In genomic region chr11:2180775-2181370, GRCh38 we compare ENCODE assay signal across 20 cellular contexts. TPM values are rescaled to one million over a fixed set of nuclear protein-coding genes. Genes with fewer than 3 reads are reported as not detected.
A peak's percentile ranks its signal among the peaks of the same experiment; 100 is the strongest.
DNase-seq lines count a peak whose midpoint lies in the region; ATAC-seq, FAIRE-seq and TF ChIP-seq lines count a peak whose summit lies in the region.
"Had no signal": no experiment of that assay in that cellular context is flagged by ENCODE, and none has a peak within 500 bp of the region (broad histone marks: within the 10 kb centered on the region; RNA-seq: fewer than 3 reads in every experiment).

No MANE protein-coding gene starts in this region.

- H3K9ac ChIP-seq in PC-3 (ENCODE audit: low read length), result peak overlapping the region; percentile 83

- H4K20me1 ChIP-seq in PC-3 (ENCODE audit: low read length), result no peaks in the 10 kb centered on the region

- peak overlapping the region; percentile 72 for H2AFZ ChIP-seq in PC-3 (ENCODE audit: low read length)
- H2AFZ ChIP-seq: GM23338 had no signal

- TF ChIP-seq CTCF in A549 (IDR thresholded peaks at IDR 0.05) (no peak), PC-3 (conservative IDR thresholded peaks at IDR 0.05; ENCODE audit: low read depth, low read length) (no peak)

- H3K36me3 ChIP-seq in PC-3 (ENCODE audit: low read depth, low read length), result no peaks in the 10 kb centered on the region
- no peaks in the 10 kb centered on the region for H3K36me3 ChIP-seq in H7 (replicated peaks; ENCODE audit: control insufficient read depth, insufficient read depth, low read length)

- H3K4me3 Mint-ChIP-seq in stimulated activated naive CD8-positive, alpha-beta T cell treated with anti-CD3 and anti-CD28 coated beads, Interleukin-15, amount 100 ng/mL, for 72 hours, result no peak overlapping the region
- H3K4me3 Mint-ChIP-seq: CD4-positive, alpha-beta memory T cell; GM23338 had no signal

- no peak for FAIRE-seq in A549 (lab: Jason Lieb, UNC)
- FAIRE-seq: D721Med, RCC 7860 had no signal

- H3K27me3 Mint-ChIP-seq in stimulated activated naive CD8-positive, alpha-beta T cell treated with anti-CD3 and anti-CD28 coated beads, Interleukin-15, amount 100 ng/mL, for 72 hours, result peaks cover 8% of the 10 kb centered on the region

- H3K4me2 ChIP-seq in A549, result peak overlapping the region; percentile 36; the same call in 2 of the 3 replicates
- peak overlapping the region; percentile 72 for H3K4me2 ChIP-seq in PC-3 (ENCODE audit: low read length)
- H3K4me2 ChIP-seq: GM23338 had no signal

- POLR2A ChIA-PET in A549 (lab: Yijun Ruan, JAX) (no interaction called here), PC-3 (lab: Charles Lee; ENCODE audit: unreplicated experiment) (no interaction called here)

- no peak overlapping the region for H3K4me3 ChIP-seq in A549
- no peak overlapping the region for H3K4me3 ChIP-seq in PC-3 (ENCODE audit: low read length)
- no peak overlapping the region for H3K4me3 ChIP-seq in H7 (ENCODE audit: insufficient read depth, low read depth, low read length)
- H3K4me3 ChIP-seq: GM23338 had no signal

- TF ChIP-seq POLR2A in A549 (IDR thresholded peaks at IDR 0.05; ENCODE audit: low read length), result no peak

- H3K27ac ChIP-seq in A549, result peak overlapping the region; percentile 47 to 75; a peak in 3 of 6 replicates
- H3K27ac ChIP-seq in PC-3 (ENCODE audit: low read length), result peak overlapping the region; percentile 91

- H3K9me3 Mint-ChIP-seq in stimulated activated naive CD8-positive, alpha-beta T cell treated with anti-CD3 and anti-CD28 coated beads, Interleukin-15, amount 100 ng/mL, for 72 hours, result no peaks in the 10 kb centered on the region
- H3K9me3 Mint-ChIP-seq: CD4-positive, alpha-beta memory T cell; GM23338 had no signal

- H3K79me2 ChIP-seq in PC-3 (ENCODE audit: low read length), result 0 out of 2 replicates have a peak, but pooled peaks cover 7% of the 10 kb centered on the region

- TF ChIP-seq RAD21 in A549 (conservative IDR thresholded peaks at IDR 0.05 in 1 of 2, IDR thresholded peaks at IDR 0.05 in 1 of 2), result no peak

- H3F3A ChIP-seq in PC-3 (ENCODE audit: low read length, unreplicated experiment), result no peaks in the 10 kb centered on the region

- ATAC-seq in A549 (no peak), PC-3 (peak; percentile 56), esophagus mucosa (peak; percentile 21), GM18907 (IDR thresholded peaks at IDR 0.05; ENCODE audit: unreplicated experiment) (no peak)
- ATAC-seq in stimulated activated naive CD8-positive, alpha-beta T cell treated with anti-CD3 and anti-CD28 coated beads, Interleukin-15, amount 100 ng/mL, for 72 hours, result no peak
- ATAC-seq: GM23338 had no signal

- no peak overlapping the region for H3K27ac Mint-ChIP-seq in stimulated activated naive CD8-positive, alpha-beta T cell treated with anti-CD3 and anti-CD28 coated beads, Interleukin-15, amount 100 ng/mL, for 72 hours
- H3K27ac Mint-ChIP-seq: CD4-positive, alpha-beta memory T cell; GM23338 had no signal

- CTCF ChIA-PET in A549 (lab: Yijun Ruan, JAX), result interaction anchor here (1.0 to 4.1 kb wide), 5 partner anchors 13 to 317 kb away, joined by 3 to 22 read pairs (median 4); no protein-coding TSS in a partner anchor
- CTCF ChIA-PET in PC-3 (lab: Charles Lee), result no interaction called here

- H3K9me2 ChIP-seq in PC-3 (replicated peaks; ENCODE audit: low read length), result no peaks in the 10 kb centered on the region

- H3K4me1 Mint-ChIP-seq in stimulated activated naive CD8-positive, alpha-beta T cell treated with anti-CD3 and anti-CD28 coated beads, Interleukin-15, amount 100 ng/mL, for 72 hours, result no peaks in the 10 kb centered on the region
- H3K4me1 Mint-ChIP-seq: GM23338 had no signal

- BruUV-seq in PC-3 (replicated peaks; lab: Mats Ljungman, UMichigan), result no TSS peak

- 44% methylated on average over 8 of the region's 11 CpGs for WGBS in A549 (ENCODE audit: missing lambda C conversion rate)

- TF ChIP-seq EP300 in A549 (IDR thresholded peaks at IDR 0.05), result no peak

- no peaks in the 10 kb centered on the region for H3K9me3 ChIP-seq in A549
- H3K9me3 ChIP-seq in PC-3 (ENCODE audit: low read length), result no peaks in the 10 kb centered on the region

- intact Hi-C loops in PC-3 (cut with micrococcal nuclease), result loop anchor here (5.0 kb wide), 1 partner anchor 221 kb away; the partner anchor contains the start of gene TSSC4

- DNase-seq in A549 (ENCODE audit: low read depth in 1 of 2, low spot score in 1 of 2) (no peak), HCEC 1CT (peak; percentile 37), PC-3 (peak; percentile 94), H7 (no peak)
- no peak for DNase-seq in effector CD8-positive, alpha-beta T cell (lab: John Stamatoyannopoulos, UW)
- DNase-seq in stimulated activated naive CD8-positive, alpha-beta T cell treated with anti-CD3 and anti-CD28 coated beads, Interleukin-15, amount 100 ng/mL, for 72 hours, result no peak
- DNase-seq: ACHN; CD4-positive, alpha-beta memory T cell; DMS79 treated with DMSO at 0.1 percent for 48 hours; NCI-H1048; NCI-H1694; NCI-H446 treated with DMSO at 0.1 percent for 48 hours; NCI-H748 treated with DMSO at 0.1 percent for 48 hours; SIG-M5 had no signal

- H3K4me1 ChIP-seq in A549 (peaks cover 24% of the 10 kb centered on the region), PC-3 (ENCODE audit: insufficient read depth, low read length) (peaks cover 60% of the 10 kb centered on the region)

- H3K27me3 ChIP-seq in PC-3 (ENCODE audit: low read length), result no peaks in the 10 kb centered on the region
- H3K27me3 ChIP-seq in H7 (ENCODE audit: control insufficient read depth, insufficient read depth, low read length), result no peaks in the 10 kb centered on the region

TF ChIP-seq in A549, 52 proteins besides CTCF, POLR2A, EP300 and RAD21:
- TF ChIP-seq CEBPB (IDR thresholded peaks at IDR 0.05), result no peak
- TF ChIP-seq KDM5A (IDR thresholded peaks at IDR 0.05), result no peak
- no peak for TF ChIP-seq FOSL2 (IDR thresholded peaks at IDR 0.05)
- TF ChIP-seq FOSL2 (CRISPR knock-in tag; IDR thresholded peaks at IDR 0.05), result peak; percentile 14; the same call in 1 of the 2 replicates

RNA-seq across cellular contexts. Expression of gene TH, which starts 9.3 kb away (rescaled TPM):
- not detected in 2 replicates for polyA plus RNA-seq in A549 (2011; rRNA removed)
- polyA plus RNA-seq in A549 (2012; cell fraction: cytosol; rRNA removed), result 0.04 TPM in 2 replicates
- 0.05 and 0.06 TPM in 2 replicates for polyA plus RNA-seq in A549 (2012; cell fraction: nucleus; rRNA removed)
- not detected in 3 replicates for polyA plus RNA-seq in A549 (2017; fragmentation: RNase III; extraction: RNeasy Plus Mini Kit Qiagen cat#74134 plus additional on column Dnase treatment)
- polyA minus RNA-seq in A549 (2011; rRNA and poly(A)+ RNA removed), result 0.15 TPM in 1 of 2 replicates, not detected in the other
- total RNA-seq in PC-3 (2014; rRNA removed), result 8.3 and 11.2 TPM in 2 replicates
- 0.40 TPM for total RNA-seq in esophagus mucosa
- not detected in 2 replicates for total RNA-seq in H7 (2014; rRNA removed; shearing (Covaris generic))
- total RNA-seq: CD4-positive, alpha-beta memory T cell; GM23338 had no signal
- polyA plus RNA-seq: CD4-positive, alpha-beta memory T cell had no signal

RNA-seq across cellular contexts. Expression of gene INS, which starts 19.9 kb away (rescaled TPM):
- polyA plus RNA-seq in A549 (2011; rRNA removed), result not detected in 2 replicates
- not detected in 2 replicates for polyA plus RNA-seq in A549 (2012; cell fraction: cytosol; rRNA removed)
- not detected in 2 replicates for polyA plus RNA-seq in A549 (2012; cell fraction: nucleus; rRNA removed)
- polyA plus RNA-seq in A549 (2017; fragmentation: RNase III; extraction: RNeasy Plus Mini Kit Qiagen cat#74134 plus additional on column Dnase treatment), result not detected in 3 replicates
- polyA minus RNA-seq in A549 (2011; rRNA and poly(A)+ RNA removed), result not detected in 2 replicates
- total RNA-seq in PC-3 (2014; rRNA removed), result not detected in 2 replicates
- not detected for total RNA-seq in esophagus mucosa
- total RNA-seq in H7 (2014; rRNA removed; shearing (Covaris generic)), result not detected in 2 replicates
- total RNA-seq: CD4-positive, alpha-beta memory T cell; GM23338; HT-29 had no signal
- polyA plus RNA-seq: CD4-positive, alpha-beta memory T cell; GM23338 had no signal

RNA-seq across cellular contexts. Expression of gene IGF2, which starts 41.7 kb away (rescaled TPM):
- polyA plus RNA-seq in A549 (2011; rRNA removed) (2.0 and 4.9 TPM in 2 replicates), A549 (2017; fragmentation: RNase III; extraction: RNeasy Plus Mini Kit Qiagen cat#74134 plus additional on column Dnase treatment) (1.1 to 4.2 TPM (median 2.9 TPM) in 3 replicates)
- polyA plus RNA-seq in A549 (2012; cell fraction: cytosol; rRNA removed), result 1.4 and 1.6 TPM in 2 replicates
- 1.3 and 1.7 TPM in 2 replicates for polyA plus RNA-seq in A549 (2012; cell fraction: nucleus; rRNA removed)
- 8.9 and 10.0 TPM in 2 replicates for polyA minus RNA-seq in A549 (2011; rRNA and poly(A)+ RNA removed)
- total RNA-seq in PC-3 (2014; rRNA removed) (5.0 and 5.1 TPM in 2 replicates), esophagus mucosa (1.6 TPM)
- 0.78 and 1.2 TPM in 2 replicates for total RNA-seq in H7 (2014; rRNA removed; shearing (Covaris generic))
- total RNA-seq: CD4-positive, alpha-beta memory T cell had no signal
- polyA plus RNA-seq: CD4-positive, alpha-beta memory T cell had no signal

Comparison
In these comparisons a context has a peak if more than half of its experiments do, and no peak if none do; other contexts are left out.
1. ATAC-seq: peak in PC-3 (single experiment) and esophagus mucosa (single experiment); none in A549 (0 of 2), GM18907 (single experiment) and stimulated activated naive CD8-positive, alpha-beta T cell treated with anti-CD3 and anti-CD28 coated beads, Interleukin-15, amount 100 ng/mL, for 72 hours (single experiment).
2. DNase-seq: peak in HCEC 1CT (single experiment) and PC-3 (single experiment); none in A549 (0 of 2), H7 (single experiment), effector CD8-positive, alpha-beta T cell (single experiment) and stimulated activated naive CD8-positive, alpha-beta T cell treated with anti-CD3 and anti-CD28 coated beads, Interleukin-15, amount 100 ng/mL, for 72 hours (0 of 2).